In the genomic region with DNA sequence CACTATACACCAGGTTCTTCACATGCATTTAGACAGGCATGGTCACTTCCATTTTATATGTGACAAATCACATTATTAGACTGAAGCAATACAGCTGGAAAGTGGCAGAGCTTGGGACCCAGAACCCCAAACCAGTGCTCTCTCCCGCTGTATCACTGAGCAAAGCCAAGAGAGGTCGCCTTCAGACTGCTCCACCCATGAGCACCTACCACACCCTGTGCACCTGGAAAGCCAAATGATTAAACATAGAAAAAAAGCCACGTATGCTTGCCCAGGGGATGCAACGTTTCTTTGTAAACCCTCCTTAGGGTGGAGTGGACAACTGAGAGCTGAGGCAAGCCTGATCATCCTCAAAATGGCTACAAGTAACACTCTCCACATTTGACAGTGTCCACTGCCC, we compare ENCODE assay signal across 25 cellular contexts.
DNase-seq lines count a peak whose midpoint lies in the region; ATAC-seq and TF ChIP-seq lines count a peak whose summit lies in the region.
"Had no signal": no experiment of that assay in that cellular context is flagged by ENCODE, and none has a peak within 500 bp of the region (broad histone marks: within the 10 kb centered on the region; RNA-seq: fewer than 3 reads in every experiment).

No MANE protein-coding gene starts in this region.

- H3K27ac ChIP-seq in OCI-LY1 (ENCODE audit: low read depth, low read length, poor library complexity, severe bottlenecking) (peak overlapping the region; percentile 96), ascending aorta (no peak overlapping the region)
- H3K27ac ChIP-seq: hepatocyte, SJCRH30, upper lobe of left lung had no signal

- H3F3A ChIP-seq in OCI-LY1 (ENCODE audit: insufficient read depth, low read length) = peaks cover 14% of the 10 kb centered on the region

- H3K4me2 ChIP-seq in OCI-LY1 (ENCODE audit: low read length) = peak overlapping the region; percentile 68
- H3K4me2 ChIP-seq: GM23338, hepatocyte had no signal

- intact Hi-C loops in activated CD4-positive, alpha-beta T cell treated with anti-CD3 and anti-CD28 coated beads, Interleukin-2, amount 10 ng/mL, durations not matched to agents 24 days and 14 days (cut with micrococcal nuclease) = no loop called here
- intact Hi-C loops in activated CD4-positive, alpha-beta T cell treated with anti-CD3 and anti-CD28 coated beads for 36 hours (cut with DNase I, micrococcal nuclease) = loop anchor here in 1 of 2 experiments (10.0 kb wide), 1 partner anchor 201 kb away; no protein-coding TSS in a partner anchor
- intact Hi-C loops in ascending aorta (cut with DNase I) = loop anchor here (10.0 kb wide), 2 partner anchors 211 to 449 kb away; no protein-coding TSS in a partner anchor

- peak overlapping the region; percentile 25 for H3K27ac Mint-ChIP-seq in activated CD4-positive, alpha-beta T cell treated with anti-CD3 and anti-CD28 coated beads, Interleukin-2, amount 10 ng/mL, durations not matched to agents 24 days and 14 days
- no peak overlapping the region for H3K27ac Mint-ChIP-seq in activated CD4-positive, alpha-beta T cell treated with anti-CD3 and anti-CD28 coated beads for 36 hours
- H3K27ac Mint-ChIP-seq: activated CD8-positive, alpha-beta memory T cell treated with anti-CD3 and anti-CD28 coated beads, Interleukin-2, amount 10 ng/mL, durations not matched to agents 7 days and 5 days; activated T-helper 2 cell treated with anti-CD3 and anti-CD28 coated beads, Interferon-gamma antibody, Interleukin-2, Interleukin-4, amounts not matched to agents 10 μg/mL and 5 μg/mL and 100 μg/mL, durations not matched to agents 14 hours and 24 hours and 36 hours; CD4-positive, alpha-beta T cell; GM23338; stimulated activated effector memory CD8-positive, alpha-beta T cell treated with anti-CD3 and anti-CD28 coated beads, Interleukin-12 subunit alpha, Interleukin-12 subunit beta, amount 100 ng/mL, for 72 hours had no signal

- CTCF ChIA-PET in activated CD4-positive, alpha-beta T cell treated with anti-CD3 and anti-CD28 coated beads for 36 hours (lab: Charles Lee) = interaction anchor here (1.5 to 2.2 kb wide), 3 partner anchors 31 to 208 kb away, joined by 4 to 6 read pairs (median 5); partner anchors contain the start of gene CCDC6

- no peak for ATAC-seq in activated CD4-positive, alpha-beta T cell treated with anti-CD3 and anti-CD28 coated beads for 36 hours
- ATAC-seq: activated CD8-positive, alpha-beta memory T cell treated with anti-CD3 and anti-CD28 coated beads, Interleukin-2, amount 10 ng/mL, durations not matched to agents 7 days and 5 days; GM23338; stimulated activated effector memory CD8-positive, alpha-beta T cell treated with anti-CD3 and anti-CD28 coated beads, Interleukin-12 subunit alpha, Interleukin-12 subunit beta, amount 100 ng/mL, for 72 hours had no signal

- H3K4me3 Mint-ChIP-seq in activated CD4-positive, alpha-beta T cell treated with anti-CD3 and anti-CD28 coated beads, Interleukin-2, amount 10 ng/mL, durations not matched to agents 24 days and 14 days = no peak overlapping the region
- no peak overlapping the region for H3K4me3 Mint-ChIP-seq in activated CD4-positive, alpha-beta T cell treated with anti-CD3 and anti-CD28 coated beads for 36 hours
- H3K4me3 Mint-ChIP-seq: activated CD8-positive, alpha-beta memory T cell treated with anti-CD3 and anti-CD28 coated beads, Interleukin-2, amount 10 ng/mL, durations not matched to agents 7 days and 5 days; CD4-positive, alpha-beta T cell; central memory CD8-positive, alpha-beta T cell; GM23338; neural crest cell; stimulated activated effector memory CD8-positive, alpha-beta T cell treated with anti-CD3 and anti-CD28 coated beads, Interleukin-12 subunit alpha, Interleukin-12 subunit beta, amount 100 ng/mL, for 72 hours had no signal

- DNase-seq in activated CD4-positive, alpha-beta T cell treated with anti-CD3 and anti-CD28 coated beads, Interleukin-2, amount 10 ng/mL, durations not matched to agents 24 days and 14 days = no peak
- DNase-seq in activated CD4-positive, alpha-beta T cell treated with anti-CD3 and anti-CD28 coated beads for 36 hours = no peak
- DNase-seq in iPS-NIHi7 (ENCODE audit: extremely low spot score) = peak; percentile 15
- no peak for DNase-seq in KG1 (lab: John Stamatoyannopoulos, UW)
- no peak for DNase-seq in NCI-H1105 treated with DMSO at 0.1 percent for 48 hours (lab: John Stamatoyannopoulos, UW)
- no peak for DNase-seq in ascending aorta (ENCODE audit: low spot score in 2 of 2)
- DNase-seq in SK-N-DZ (ENCODE audit: low spot score) = no peak
- DNase-seq: activated CD4-positive, alpha-beta T cell treated with anti-CD3 and anti-CD28 coated beads for 1 hour; activated CD8-positive, alpha-beta memory T cell treated with anti-CD3 and anti-CD28 coated beads, Interleukin-2, amount 10 ng/mL, durations not matched to agents 7 days and 5 days; CD4-positive, alpha-beta T cell; effector memory CD4-positive, alpha-beta T cell; KBM-7; kidney; NCI-H1105; SJCRH30; stimulated activated CD4-positive, alpha-beta T cell treated with anti-CD3 and anti-CD28 coated beads, Interleukin-12 subunit alpha, Interleukin-12 subunit beta, amount 100 ng/mL, for 4 hours; T-helper 9 cell; upper lobe of left lung had no signal

- H3K4me1 Mint-ChIP-seq in activated CD4-positive, alpha-beta T cell treated with anti-CD3 and anti-CD28 coated beads, Interleukin-2, amount 10 ng/mL, durations not matched to agents 24 days and 14 days = peaks cover 44% of the 10 kb centered on the region
- H3K4me1 Mint-ChIP-seq in activated CD4-positive, alpha-beta T cell treated with anti-CD3 and anti-CD28 coated beads for 36 hours = peaks cover 42% of the 10 kb centered on the region

- no peaks in the 10 kb centered on the region for H3K9me3 ChIP-seq in OCI-LY1 (ENCODE audit: low read length)
- H3K9me3 ChIP-seq in ascending aorta = no peaks in the 10 kb centered on the region
- H3K9me3 ChIP-seq: SJCRH30, upper lobe of left lung had no signal

- no peaks in the 10 kb centered on the region for H4K20me1 ChIP-seq in OCI-LY1 (ENCODE audit: insufficient read depth, low read length)

- H2AFZ ChIP-seq in OCI-LY1 (ENCODE audit: low read length) = no peak overlapping the region
- H2AFZ ChIP-seq: GM23338, hepatocyte had no signal

- H3K79me2 ChIP-seq in OCI-LY1 (ENCODE audit: insufficient read depth, low read length) = peaks cover 4% of the 10 kb centered on the region; the same call in 1 of the 2 replicates

- H3K4me1 ChIP-seq in OCI-LY1 (ENCODE audit: insufficient read depth, low read length, severe bottlenecking) (peaks cover 44% of the 10 kb centered on the region), ascending aorta (peaks cover 8 to 13% of the 10 kb centered on the region in 2 donors)
- H3K4me1 ChIP-seq: SJCRH30, upper lobe of left lung had no signal

- H3K4me3 ChIP-seq in OCI-LY1 (ENCODE audit: low read depth, low read length, poor library complexity, severe bottlenecking) (no peak overlapping the region), ascending aorta (no peak overlapping the region)
- H3K4me3 ChIP-seq: GM23338, hepatocyte, SJCRH30, upper lobe of left lung had no signal

- H3K36me3 Mint-ChIP-seq in activated CD4-positive, alpha-beta T cell treated with anti-CD3 and anti-CD28 coated beads, Interleukin-2, amount 10 ng/mL, durations not matched to agents 24 days and 14 days (ENCODE audit: low read depth) = peaks cover 53% of the 10 kb centered on the region
- peaks cover 35% of the 10 kb centered on the region for H3K36me3 Mint-ChIP-seq in activated CD4-positive, alpha-beta T cell treated with anti-CD3 and anti-CD28 coated beads for 36 hours (ENCODE audit: low read depth)

- H3K36me3 ChIP-seq in OCI-LY1 (ENCODE audit: insufficient read depth, low read length) = peaks cover 32% of the 10 kb centered on the region; the same call in 1 of the 2 replicates
- peaks cover 0 to 6% of the 10 kb centered on the region in 2 donors for H3K36me3 ChIP-seq in ascending aorta
- H3K36me3 ChIP-seq: SJCRH30 had no signal

- H3K27me3 Mint-ChIP-seq in activated CD4-positive, alpha-beta T cell treated with anti-CD3 and anti-CD28 coated beads, Interleukin-2, amount 10 ng/mL, durations not matched to agents 24 days and 14 days = no peaks in the 10 kb centered on the region
- H3K27me3 Mint-ChIP-seq in activated CD4-positive, alpha-beta T cell treated with anti-CD3 and anti-CD28 coated beads for 36 hours = no peaks in the 10 kb centered on the region
- H3K27me3 Mint-ChIP-seq: activated CD8-positive, alpha-beta memory T cell treated with anti-CD3 and anti-CD28 coated beads, Interleukin-2, amount 10 ng/mL, durations not matched to agents 7 days and 5 days; CD4-positive, alpha-beta T cell; central memory CD8-positive, alpha-beta T cell had no signal

- no peaks in the 10 kb centered on the region for H3K27me3 ChIP-seq in OCI-LY1 (ENCODE audit: insufficient read depth, low read length)
- H3K27me3 ChIP-seq in ascending aorta = no peaks in the 10 kb centered on the region
- H3K27me3 ChIP-seq: hepatocyte, SJCRH30, upper lobe of left lung had no signal

- no peak overlapping the region for H3K9ac ChIP-seq in OCI-LY1 (ENCODE audit: low read length)

- H3K9me3 Mint-ChIP-seq in activated CD4-positive, alpha-beta T cell treated with anti-CD3 and anti-CD28 coated beads, Interleukin-2, amount 10 ng/mL, durations not matched to agents 24 days and 14 days = no peaks in the 10 kb centered on the region
- no peaks in the 10 kb centered on the region for H3K9me3 Mint-ChIP-seq in activated CD4-positive, alpha-beta T cell treated with anti-CD3 and anti-CD28 coated beads for 36 hours (ENCODE audit: low read depth)
- H3K9me3 Mint-ChIP-seq: activated T-helper 2 cell treated with anti-CD3 and anti-CD28 coated beads, Interferon-gamma antibody, Interleukin-2, Interleukin-4, amounts not matched to agents 10 μg/mL and 5 μg/mL and 100 μg/mL, durations not matched to agents 14 hours and 24 hours and 36 hours; CD4-positive, alpha-beta T cell; central memory CD8-positive, alpha-beta T cell; GM23338; neural crest cell; stimulated activated effector memory CD8-positive, alpha-beta T cell treated with anti-CD3 and anti-CD28 coated beads, Interleukin-12 subunit alpha, Interleukin-12 subunit beta, amount 100 ng/mL, for 72 hours had no signal

- POLR2A ChIA-PET in activated CD4-positive, alpha-beta T cell treated with anti-CD3 and anti-CD28 coated beads for 36 hours (lab: Charles Lee) = interaction anchor here (0.6 to 0.7 kb wide), 2 partner anchors 78 to 316 kb away, joined by 3 to 4 read pairs; no protein-coding TSS in a partner anchor

- H3K9me2 ChIP-seq in OCI-LY1 (ENCODE audit: low read depth, low read length) = no peaks in the 10 kb centered on the region

- TF ChIP-seq CTCF in OCI-LY1 (IDR thresholded peaks at IDR 0.05; ENCODE audit: low read length) (peak; percentile 48; the same call in 1 of the 2 replicates), ascending aorta (IDR thresholded peaks at IDR 0.05) (no peak)
